Comparison of ENCODE assay signal across 8 cellular contexts in genomic region chr2:45649457-45649854, GRCh38. TPM values are rescaled to one million over a fixed set of nuclear protein-coding genes. Genes with fewer than 3 reads are reported as not detected.
DNase-seq lines count a peak whose midpoint lies in the region; ATAC-seq and TF ChIP-seq lines count a peak whose summit lies in the region.

No MANE protein-coding gene starts in this region.

- DNase-seq in GM12864 (ENCODE audit: low read depth), result no peak
- no peak for DNase-seq in Peyer's patch
- no peak for DNase-seq in endodermal cell
- no peak for DNase-seq in KBM-7
- no peak for DNase-seq in SHP77 treated with DMSO at 0.1 percent for 48 hours (lab: John Stamatoyannopoulos, UW)
- no peak for DNase-seq in NOMO-1 (lab: John Stamatoyannopoulos, UW; ENCODE audit: unreplicated experiment in 2 of 2)

- H3K4me3 ChIP-seq in GM12864 (ENCODE audit: low read depth, low read length) (peak overlapping the region; percentile 76), Peyer's patch (peak overlapping the region; percentile 62 to 98 (median 97)), endodermal cell (ENCODE audit: low read length) (peak overlapping the region; percentile 94), neural cell (ENCODE audit: low read length) (peak overlapping the region; percentile 90)

- peak overlapping the region; percentile 96 to 100 (median 100) for H3K27ac ChIP-seq in Peyer's patch
- H3K27ac ChIP-seq in endodermal cell (ENCODE audit: low read depth, low read length), result no peak overlapping the region
- no peak overlapping the region for H3K27ac ChIP-seq in neural cell (ENCODE audit: low read length)

- no peak overlapping the region for H2AFZ ChIP-seq in neural cell (ENCODE audit: low read depth, low read length)

- 9 to 10% methylated on average over 8 to 10 of the region's 10 CpGs for WGBS in endodermal cell (ENCODE audit: insufficient coverage in 1 of 2, insufficient read length in 1 of 2), 2 experiments

- peaks cover 79% of the 10 kb centered on the region for H3K27me3 Mint-ChIP-seq in endodermal cell (ENCODE audit: insufficient read depth)

- in situ Hi-C loops in KBM-7 (cut with MboI; ENCODE audit: low pct_unique_long_range_greater_than_20kb, low sequenced_read_pairs), result loop anchor here (25.0 kb wide), 1 partner anchor 288 kb away; no protein-coding TSS in a partner anchor

- no peak for ATAC-seq in HG03378 (IDR thresholded peaks at IDR 0.05; ENCODE audit: unreplicated experiment)

- H3K9me3 ChIP-seq in Peyer's patch (no peaks in the 10 kb centered on the region), endodermal cell (ENCODE audit: control insufficient read depth, low read length) (no peaks in the 10 kb centered on the region), neural cell (ENCODE audit: low read length) (no peaks in the 10 kb centered on the region)

- no peak for TF ChIP-seq RAD21 in neural cell (conservative IDR thresholded peaks at IDR 0.05)

- H3K27me3 ChIP-seq in Peyer's patch (no peaks in the 10 kb centered on the region), endodermal cell (ENCODE audit: control insufficient read depth, insufficient read depth, low read length, poor library complexity, severe bottlenecking) (peaks cover 80% of the 10 kb centered on the region), neural cell (ENCODE audit: insufficient read depth, low read depth, low read length) (peaks cover 41% of the 10 kb centered on the region)

- TF ChIP-seq CTCF in GM12864 (IDR thresholded peaks at IDR 0.05; ENCODE audit: low read depth, low read length, missing control alignments), result no peak
- TF ChIP-seq CTCF in Peyer's patch (IDR thresholded peaks at IDR 0.05), result no peak
- no peak for TF ChIP-seq CTCF in endodermal cell (conservative IDR thresholded peaks at IDR 0.05)
- TF ChIP-seq CTCF in neural cell (IDR thresholded peaks at IDR 0.05; ENCODE audit: poor library complexity, severe bottlenecking), result no peak

- no peak for TF ChIP-seq EP300 in neural cell (conservative IDR thresholded peaks at IDR 0.05; ENCODE audit: poor library complexity, severe bottlenecking)

- H3K36me3 Mint-ChIP-seq in endodermal cell (ENCODE audit: low read depth), result no peaks in the 10 kb centered on the region

- H3K79me2 ChIP-seq in neural cell (replicated peaks; ENCODE audit: insufficient read depth, low read length), result no peaks in the 10 kb centered on the region

- no peak overlapping the region for H3K4me2 ChIP-seq in neural cell (ENCODE audit: low read length)

- H3F3A ChIP-seq in neural cell (ENCODE audit: insufficient read depth, low read length, poor library complexity, severe bottlenecking), result no peaks in the 10 kb centered on the region

- H3K9ac ChIP-seq in endodermal cell (ENCODE audit: extremely low read depth, low read length, poor library complexity, severe bottlenecking) (no peak overlapping the region), neural cell (ENCODE audit: low read length) (no peak overlapping the region)

- no peaks in the 10 kb centered on the region for H3K9me3 Mint-ChIP-seq in endodermal cell

- H3K36me3 ChIP-seq in Peyer's patch (no peaks in the 10 kb centered on the region), endodermal cell (ENCODE audit: control insufficient read depth, insufficient read depth, low read length) (no peaks in the 10 kb centered on the region), neural cell (ENCODE audit: insufficient read depth, low read length) (no peaks in the 10 kb centered on the region)

- no peak for TF ChIP-seq POLR2A in Peyer's patch (IDR thresholded peaks at IDR 0.05)

- H4K20me1 ChIP-seq in neural cell (ENCODE audit: insufficient read depth), result no peaks in the 10 kb centered on the region

- peak overlapping the region; percentile 81 for H3K4me3 Mint-ChIP-seq in endodermal cell

- peaks cover 0 to 32% (median 0%) of the 10 kb centered on the region in 4 donors for H3K4me1 ChIP-seq in Peyer's patch
- no peaks in the 10 kb centered on the region for H3K4me1 ChIP-seq in endodermal cell (ENCODE audit: control insufficient read depth, insufficient read depth, low read length)

- H3K9me2 ChIP-seq in neural cell (ENCODE audit: insufficient read depth, low read length), result no peaks in the 10 kb centered on the region

- H3K27ac Mint-ChIP-seq in endodermal cell, result no peak overlapping the region

- peaks cover 9% of the 10 kb centered on the region for H3K4me1 Mint-ChIP-seq in endodermal cell

TF ChIP-seq in neural cell, 6 proteins besides CTCF, POLR2A, EP300 and RAD21:
- TF ChIP-seq TAF1 (IDR thresholded peaks at IDR 0.05; ENCODE audit: low read depth), result no peak
- no peak for TF ChIP-seq POLR2AphosphoS5 (IDR thresholded peaks at IDR 0.05)
- TF ChIP-seq REST (IDR thresholded peaks at IDR 0.05; ENCODE audit: borderline replicate concordance), result no peak

RNA-seq across cellular contexts. Expression of gene PRKCE, which starts 2.0 kb away (rescaled TPM):
- total RNA-seq in Peyer's patch (10 to 100 TPM; 20.0 to 29.7 (median 25.2) TPM), endodermal cell (1 to 10 TPM; 1.4 to 1.7 TPM)
- 2.3 TPM for polyA plus RNA-seq in endodermal cell (2013, experiment 1 of 2)
- polyA plus RNA-seq in endodermal cell (2013, experiment 2 of 2), result 2.2 TPM
- 5.4 and 6.6 TPM in 2 replicates for polyA plus RNA-seq in neural cell
- polyA minus RNA-seq in neural cell, result 13.6 and 13.9 TPM in 2 replicates

RNA-seq across cellular contexts. Expression of gene SRBD1, which starts 38.4 kb away (rescaled TPM):
- total RNA-seq in Peyer's patch (10 to 100 TPM; 14.9 to 32.2 (median 22.5) TPM), endodermal cell (10 to 100 TPM; 17.7 to 19.6 TPM)
- polyA plus RNA-seq in endodermal cell (2013, experiment 1 of 2), result 18.3 TPM
- 18.3 TPM for polyA plus RNA-seq in endodermal cell (2013, experiment 2 of 2)
- polyA plus RNA-seq in neural cell, result 3.7 and 5.3 TPM in 2 replicates
- 47.2 and 52.1 TPM in 2 replicates for polyA minus RNA-seq in neural cell

Comparison
In these comparisons a context has a peak if more than half of its experiments do, and no peak if none do; other contexts are left out.
1. H3K27ac ChIP-seq: peak in Peyer's patch (4 of 4); none in endodermal cell (single experiment) and neural cell (single experiment).
2. RNA of gene PRKCE, which starts 2.0 kb away (total RNA-seq): 20.0 to 29.7 TPM in Peyer's patch; 1.4 to 1.7 TPM in endodermal cell; every median in the first group is over 4 times any median in the second.
3. Peak in every context shown above with its lines, with median percentiles within 50 percentile points of each other: H3K4me3 ChIP-seq.